In the genomic region with DNA sequence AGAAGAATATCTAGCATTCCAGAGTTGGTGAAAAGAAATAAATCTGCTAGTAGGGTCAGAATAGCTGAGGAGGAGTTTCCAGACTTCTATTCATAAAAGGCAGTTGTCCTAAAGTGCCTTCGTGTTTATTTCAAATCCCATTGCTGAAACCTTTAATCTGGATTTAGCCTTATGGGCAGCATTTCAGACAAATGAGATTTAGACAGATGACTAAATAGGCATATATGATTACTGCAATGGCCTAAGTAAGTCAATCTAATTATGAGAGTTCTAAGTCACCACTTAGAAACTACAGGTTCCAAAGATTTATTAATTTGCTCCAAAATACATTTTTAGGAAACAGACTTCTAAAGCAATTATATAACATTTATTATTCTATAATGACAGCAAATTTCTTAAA, we compare ENCODE assay signal across 16 cellular contexts.
A peak's percentile ranks its signal among the peaks of the same experiment; 100 is the strongest.
DNase-seq lines count a peak whose midpoint lies in the region; ATAC-seq and TF ChIP-seq lines count a peak whose summit lies in the region.
"Had no signal": no experiment of that assay in that cellular context is flagged by ENCODE, and none has a peak within 500 bp of the region (broad histone marks: within the 10 kb centered on the region; RNA-seq: fewer than 3 reads in every experiment).

No MANE protein-coding gene starts in this region.

- H3F3A ChIP-seq in SK-N-SH (replicated peaks; ENCODE audit: insufficient read depth) (peaks cover 19% of the 10 kb centered on the region), neural progenitor cell (ENCODE audit: low read depth) (no peaks in the 10 kb centered on the region)

- H3K27ac Mint-ChIP-seq in neural progenitor cell = no peak overlapping the region
- H3K27ac Mint-ChIP-seq in osteocyte (ENCODE audit: unreplicated experiment) = no peak overlapping the region
- no peak overlapping the region for H3K27ac Mint-ChIP-seq in activated CD4-positive, alpha-beta T cell treated with anti-CD3 and anti-CD28 coated beads for 36 hours
- H3K27ac Mint-ChIP-seq: CD4-positive, CD25-positive, alpha-beta regulatory T cell; CD8-positive, alpha-beta T cell; HFFc6 had no signal

- peaks cover 3 to 22% of the 10 kb centered on the region in 2 experiments; a peak in 3 of 4 replicates for H3K4me1 ChIP-seq in SK-N-SH (ENCODE audit: control insufficient read depth in 1 of 2, insufficient read depth in 2 of 2, low read depth in 1 of 2, low read length in 1 of 2)
- peaks cover 56% of the 10 kb centered on the region for H3K4me1 ChIP-seq in neural progenitor cell
- H3K4me1 ChIP-seq: BLaER1 had no signal

- H3K36me3 ChIP-seq in SK-N-SH (replicated peaks in 1 of 2; ENCODE audit: control insufficient read depth in 1 of 2, insufficient read depth in 2 of 2, low read length in 1 of 2) = peaks cover 0 to 7% of the 10 kb centered on the region in 2 experiments
- H3K36me3 ChIP-seq in neural progenitor cell = no peaks in the 10 kb centered on the region
- H3K36me3 ChIP-seq: BLaER1, HAP-1 had no signal

- H3K4me2 ChIP-seq in SK-N-SH (no peak overlapping the region), neural progenitor cell (peak overlapping the region; percentile 2)
- H3K4me2 ChIP-seq: BLaER1 had no signal

- no peaks in the 10 kb centered on the region for H3K27me3 ChIP-seq in SK-N-SH (ENCODE audit: insufficient read depth)
- H3K27me3 ChIP-seq in neural progenitor cell = no peaks in the 10 kb centered on the region
- H3K27me3 ChIP-seq: BLaER1 had no signal

- H3K4me3 Mint-ChIP-seq in neural progenitor cell (no peak overlapping the region), osteocyte (ENCODE audit: unreplicated experiment) (no peak overlapping the region)
- no peak overlapping the region for H3K4me3 Mint-ChIP-seq in activated CD4-positive, alpha-beta T cell treated with anti-CD3 and anti-CD28 coated beads for 36 hours
- H3K4me3 Mint-ChIP-seq: CD4-positive, CD25-positive, alpha-beta regulatory T cell; CD8-positive, alpha-beta T cell; HFFc6 had no signal

- H4K20me1 ChIP-seq in SK-N-SH (ENCODE audit: insufficient read depth) (peaks cover 26% of the 10 kb centered on the region), neural progenitor cell (ENCODE audit: low read depth) (peaks cover 20% of the 10 kb centered on the region)
- H4K20me1 ChIP-seq: BLaER1 had no signal

- H3K9me3 ChIP-seq in SK-N-SH (no peaks in the 10 kb centered on the region), neural progenitor cell (ENCODE audit: low read depth) (no peaks in the 10 kb centered on the region)
- H3K9me3 ChIP-seq: BLaER1, HAP-1 had no signal

- H3K9ac ChIP-seq in SK-N-SH (no peak overlapping the region), neural progenitor cell (no peak overlapping the region)
- H3K9ac ChIP-seq: BLaER1 had no signal

- H3K9me2 ChIP-seq in SK-N-SH = no peaks in the 10 kb centered on the region

- H3K79me2 ChIP-seq in SK-N-SH (ENCODE audit: insufficient read depth) (peaks cover 91% of the 10 kb centered on the region), neural progenitor cell (ENCODE audit: low read depth) (no peaks in the 10 kb centered on the region)

- H3K27ac ChIP-seq in SK-N-SH (ENCODE audit: low read depth in 2 of 2, low read length in 1 of 2) (peak overlapping the region in 1 of 2 experiments; percentile 66; a peak in 2 of 4 replicates), neural progenitor cell (no peak overlapping the region)
- H3K27ac ChIP-seq: BLaER1, C4-2B had no signal

- H3K9me3 Mint-ChIP-seq in neural progenitor cell (no peaks in the 10 kb centered on the region), osteocyte (ENCODE audit: unreplicated experiment) (no peaks in the 10 kb centered on the region)
- H3K9me3 Mint-ChIP-seq in activated CD4-positive, alpha-beta T cell treated with anti-CD3 and anti-CD28 coated beads for 36 hours (ENCODE audit: low read depth) = no peaks in the 10 kb centered on the region

- H3K4me3 ChIP-seq in SK-N-SH (ENCODE audit: low read depth in 2 of 2, low read length in 1 of 2) (no peak overlapping the region), neural progenitor cell (no peak overlapping the region)
- H3K4me3 ChIP-seq: BLaER1, HAP-1 had no signal

- peak in 1 of 2 experiments; percentile 67; a peak in 2 of 4 replicates for TF ChIP-seq EP300 in SK-N-SH (IDR thresholded peaks at IDR 0.05; ENCODE audit: borderline replicate concordance in 1 of 2, low read depth in 1 of 2, low read length in 1 of 2)

- H3K36me3 Mint-ChIP-seq in neural progenitor cell = no peaks in the 10 kb centered on the region
- no peaks in the 10 kb centered on the region for H3K36me3 Mint-ChIP-seq in osteocyte (ENCODE audit: unreplicated experiment)
- H3K36me3 Mint-ChIP-seq in activated CD4-positive, alpha-beta T cell treated with anti-CD3 and anti-CD28 coated beads for 36 hours (ENCODE audit: low read depth) = no peaks in the 10 kb centered on the region
- H3K36me3 Mint-ChIP-seq: CD4-positive, CD25-positive, alpha-beta regulatory T cell; CD8-positive, alpha-beta T cell had no signal

- intact Hi-C loops in activated CD4-positive, alpha-beta T cell treated with anti-CD3 and anti-CD28 coated beads for 36 hours (cut with DNase I, micrococcal nuclease) = no loop called here

- H2AFZ ChIP-seq in SK-N-SH (ENCODE audit: low read depth) = no peak overlapping the region
- H2AFZ ChIP-seq in neural progenitor cell (replicated peaks) = no peak overlapping the region

- no peak for ATAC-seq in activated CD4-positive, alpha-beta T cell treated with anti-CD3 and anti-CD28 coated beads for 36 hours
- ATAC-seq: CD8-positive, alpha-beta T cell had no signal

- no peaks in the 10 kb centered on the region for H3K27me3 Mint-ChIP-seq in neural progenitor cell (ENCODE audit: insufficient read depth, low read depth)
- H3K27me3 Mint-ChIP-seq in osteocyte (ENCODE audit: unreplicated experiment) = no peaks in the 10 kb centered on the region
- H3K27me3 Mint-ChIP-seq in activated CD4-positive, alpha-beta T cell treated with anti-CD3 and anti-CD28 coated beads for 36 hours = no peaks in the 10 kb centered on the region
- H3K27me3 Mint-ChIP-seq: CD4-positive, CD25-positive, alpha-beta regulatory T cell had no signal

- CTCF ChIA-PET in SK-N-SH (lab: Yijun Ruan, JAX) = interaction anchor here (1.8 kb wide), 1 partner anchor 22 kb away, joined by 4 read pairs; no protein-coding TSS in a partner anchor
- CTCF ChIA-PET in activated CD4-positive, alpha-beta T cell treated with anti-CD3 and anti-CD28 coated beads for 36 hours (lab: Charles Lee) = no interaction called here

- no peak for TF ChIP-seq RAD21 in SK-N-SH (IDR thresholded peaks at IDR 0.05; ENCODE audit: low read length)

- POLR2A ChIA-PET in SK-N-SH (lab: Yijun Ruan, JAX) = no interaction called here
- POLR2A ChIA-PET in activated CD4-positive, alpha-beta T cell treated with anti-CD3 and anti-CD28 coated beads for 36 hours (lab: Charles Lee) = no interaction called here

- DNase-seq in NCI-H82 (lab: John Stamatoyannopoulos, UW) (peak; percentile 96), SK-N-SH (peak; percentile 12), neural progenitor cell (ENCODE audit: low spot score) (no peak), NK-92 (lab: John Stamatoyannopoulos, UW; ENCODE audit: unreplicated experiment) (no peak), osteocyte (ENCODE audit: extremely low spot score, unreplicated experiment) (no peak)
- no peak for DNase-seq in effector CD4-positive, alpha-beta T cell
- no peak for DNase-seq in activated CD4-positive, alpha-beta T cell treated with anti-CD3 and anti-CD28 coated beads for 36 hours
- DNase-seq: CD4-positive, CD25-positive, alpha-beta regulatory T cell; CD8-positive, alpha-beta T cell; DMS53; GF-D8; GOT3; HFFc6 had no signal

- H3K4me1 Mint-ChIP-seq in neural progenitor cell = peaks cover 48% of the 10 kb centered on the region
- H3K4me1 Mint-ChIP-seq in osteocyte (ENCODE audit: unreplicated experiment) = peaks cover 6% of the 10 kb centered on the region
- H3K4me1 Mint-ChIP-seq in activated CD4-positive, alpha-beta T cell treated with anti-CD3 and anti-CD28 coated beads for 36 hours = no peaks in the 10 kb centered on the region
- H3K4me1 Mint-ChIP-seq: CD4-positive, CD25-positive, alpha-beta regulatory T cell had no signal

- TF ChIP-seq CTCF in SK-N-SH (IDR thresholded peaks at IDR 0.05) = no peak
- TF ChIP-seq CTCF in neural progenitor cell (IDR thresholded peaks at IDR 0.05) = no peak
- TF ChIP-seq CTCF in osteocyte (IDR thresholded peaks at IDR 0.05) = no peak

- 17% methylated on average over 1 of the region's 1 CpG for WGBS in SK-N-SH (ENCODE audit: low lambda C conversion rate)

TF ChIP-seq in SK-N-SH, 30 proteins besides CTCF, POLR2A, EP300 and RAD21:
- TF ChIP-seq ELF1 (IDR thresholded peaks at IDR 0.05) (no peak), SIN3A (IDR thresholded peaks at IDR 0.05; ENCODE audit: borderline replicate concordance, low read depth, low read length) (no peak), RFX5 (IDR thresholded peaks at IDR 0.05; ENCODE audit: low read length) (no peak), GATA2 (CRISPR knock-in tag; IDR thresholded peaks at IDR 0.05) (no peak; the same call in 1 of the 2 replicates)
- TF ChIP-seq, protein P1, sequence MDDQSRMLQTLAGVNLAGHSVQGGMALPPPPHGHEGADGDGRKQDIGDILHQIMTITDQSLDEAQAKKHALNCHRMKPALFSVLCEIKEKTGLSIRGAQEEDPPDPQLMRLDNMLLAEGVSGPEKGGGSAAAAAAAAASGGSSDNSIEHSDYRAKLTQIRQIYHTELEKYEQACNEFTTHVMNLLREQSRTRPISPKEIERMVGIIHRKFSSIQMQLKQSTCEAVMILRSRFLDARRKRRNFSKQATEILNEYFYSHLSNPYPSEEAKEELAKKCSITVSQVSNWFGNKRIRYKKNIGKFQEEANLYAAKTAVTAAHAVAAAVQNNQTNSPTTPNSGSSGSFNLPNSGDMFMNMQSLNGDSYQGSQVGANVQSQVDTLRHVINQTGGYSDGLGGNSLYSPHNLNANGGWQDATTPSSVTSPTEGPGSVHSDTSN (IDR thresholded peaks at IDR 0.05) = 0 out of 2 replicates have a peak, but pooled peaks have one; percentile 6

Comparison
In these comparisons a context has a peak if more than half of its experiments do, and no peak if none do; other contexts are left out.
1. DNase-seq: peak in NCI-H82 (single experiment) and SK-N-SH (single experiment); none in neural progenitor cell (single experiment), NK-92 (single experiment), effector CD4-positive, alpha-beta T cell (single experiment), osteocyte (single experiment) and activated CD4-positive, alpha-beta T cell treated with anti-CD3 and anti-CD28 coated beads for 36 hours (single experiment).